In the genomic region with DNA sequence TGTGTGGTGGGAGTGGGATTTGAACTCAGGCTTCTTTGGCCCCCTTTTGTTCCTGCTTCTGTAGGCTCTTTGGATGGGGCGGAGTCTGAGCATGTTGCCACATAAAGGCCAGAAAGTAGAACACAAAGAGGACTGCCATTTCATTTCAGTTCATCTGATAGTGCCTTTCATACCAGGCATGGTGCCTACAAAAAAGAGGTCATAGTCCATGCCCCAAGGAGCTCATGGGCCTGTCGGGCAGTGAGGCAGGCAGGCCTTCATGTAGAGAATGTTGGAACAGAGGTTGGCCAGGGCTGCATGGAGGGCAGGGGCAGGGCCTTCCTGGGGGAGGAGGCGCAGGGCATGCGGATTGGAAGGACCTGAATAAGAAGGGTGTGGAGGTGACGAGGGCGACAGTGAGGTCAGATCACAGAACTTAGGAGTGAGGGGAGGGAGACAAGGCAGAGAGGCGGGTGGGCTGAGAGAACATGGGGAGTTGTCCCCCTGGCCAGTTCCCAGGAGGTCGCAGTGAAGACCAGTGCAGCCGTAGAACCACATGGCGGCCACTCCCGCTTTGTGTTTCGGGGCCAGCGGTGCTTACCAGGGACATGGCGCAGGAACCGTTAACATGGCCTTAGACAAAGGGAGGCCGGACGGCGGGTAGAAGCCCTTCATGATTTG, we compare ENCODE assay signal across 17 cellular contexts.
"Had no signal": no experiment of that assay in that cellular context is flagged by ENCODE, and none has a peak within 500 bp of the region (broad histone marks: within the 10 kb centered on the region; RNA-seq: fewer than 3 reads in every experiment).

No MANE protein-coding gene starts in this region.

- H3K9me3 ChIP-seq: lower lobe of right lung, right atrium auricular region, thoracic aorta had no signal

- H3K4me1 Mint-ChIP-seq: activated CD4-positive, alpha-beta T cell treated with anti-CD3 and anti-CD28 coated beads, Interleukin-2, amount 10 ng/mL, durations not matched to agents 24 days and 14 days; mesothelial cell of epicardium; stimulated activated naive CD8-positive, alpha-beta T cell treated with anti-CD3 and anti-CD28 coated beads, Interleukin-15, amount 100 ng/mL, for 72 hours had no signal

- H3K27me3 Mint-ChIP-seq: stimulated activated naive CD8-positive, alpha-beta T cell treated with anti-CD3 and anti-CD28 coated beads, Interleukin-15, amount 100 ng/mL, for 72 hours had no signal

- H3K27ac ChIP-seq: brain microvascular endothelial cell, lower lobe of right lung, right atrium auricular region, skin epidermis, thoracic aorta had no signal

- DNase-seq: activated CD4-positive, alpha-beta T cell treated with anti-CD3 and anti-CD28 coated beads, Interleukin-2, amount 10 ng/mL, durations not matched to agents 24 days and 14 days; activated CD4-positive, CD25-positive, alpha-beta regulatory T cell; activated CD8-positive, alpha-beta memory T cell treated with anti-CD3 and anti-CD28 coated beads, Interleukin-2, amount 50 U/mL, for 48 hours; activated CD8-positive, alpha-beta T cell treated with anti-CD3 and anti-CD28 coated beads, Interleukin-2, amount 10 ng/mL, durations not matched to agents 7 days and 5 days; activated gamma-delta T cell treated with Interleukin-2 at 50 U/mL for 16 hours; activated naive CD8-positive, alpha-beta T cell treated with anti-CD3 and anti-CD28 coated beads, Interleukin-2, amount 10 ng/mL, durations not matched to agents 7 days and 5 days; activated T-cell treated with anti-CD3 and anti-CD28 coated beads, Interleukin-2, amount 50 U/mL, for 72 hours; brain microvascular endothelial cell; cerebellar nuclear complex; effector CD8-positive, alpha-beta T cell; head of caudate nucleus; lower lobe of right lung; stimulated activated naive CD8-positive, alpha-beta T cell treated with anti-CD3 and anti-CD28 coated beads, Interleukin-15, amount 100 ng/mL, for 72 hours had no signal

- ATAC-seq: activated CD8-positive, alpha-beta T cell treated with anti-CD3 and anti-CD28 coated beads, Interleukin-2, amount 10 ng/mL, durations not matched to agents 7 days and 5 days; activated T-cell treated with anti-CD3 and anti-CD28 coated beads, Interleukin-2, amount 50 U/mL, for 72 hours; lower lobe of right lung; stimulated activated naive CD8-positive, alpha-beta T cell treated with anti-CD3 and anti-CD28 coated beads, Interleukin-15, amount 100 ng/mL, for 72 hours had no signal

- H3K9me3 Mint-ChIP-seq: activated CD4-positive, alpha-beta T cell treated with anti-CD3 and anti-CD28 coated beads, Interleukin-2, amount 10 ng/mL, durations not matched to agents 24 days and 14 days; activated naive CD8-positive, alpha-beta T cell treated with anti-CD3 and anti-CD28 coated beads, Interleukin-2, amount 10 ng/mL, durations not matched to agents 7 days and 5 days; activated T-cell treated with anti-CD3 and anti-CD28 coated beads, Interleukin-2, amount 50 U/mL, for 72 hours; mesothelial cell of epicardium; stimulated activated naive CD8-positive, alpha-beta T cell treated with anti-CD3 and anti-CD28 coated beads, Interleukin-15, amount 100 ng/mL, for 72 hours had no signal

- H3K4me3 ChIP-seq: lower lobe of right lung, right atrium auricular region, skin epidermis, thoracic aorta had no signal

- H3K36me3 Mint-ChIP-seq: activated naive CD8-positive, alpha-beta T cell treated with anti-CD3 and anti-CD28 coated beads, Interleukin-2, amount 10 ng/mL, durations not matched to agents 7 days and 5 days had no signal

- H3K27me3 ChIP-seq: brain microvascular endothelial cell, right atrium auricular region had no signal

- H3K27ac Mint-ChIP-seq: activated CD4-positive, alpha-beta T cell treated with anti-CD3 and anti-CD28 coated beads, Interleukin-2, amount 10 ng/mL, durations not matched to agents 24 days and 14 days; activated CD8-positive, alpha-beta T cell treated with anti-CD3 and anti-CD28 coated beads, Interleukin-2, amount 10 ng/mL, durations not matched to agents 7 days and 5 days; activated naive CD8-positive, alpha-beta T cell treated with anti-CD3 and anti-CD28 coated beads, Interleukin-2, amount 10 ng/mL, durations not matched to agents 7 days and 5 days; activated T-cell treated with anti-CD3 and anti-CD28 coated beads, Interleukin-2, amount 50 U/mL, for 72 hours; mesothelial cell of epicardium; stimulated activated naive CD8-positive, alpha-beta T cell treated with anti-CD3 and anti-CD28 coated beads, Interleukin-15, amount 100 ng/mL, for 72 hours had no signal

- H3K4me3 Mint-ChIP-seq: activated CD4-positive, alpha-beta T cell treated with anti-CD3 and anti-CD28 coated beads, Interleukin-2, amount 10 ng/mL, durations not matched to agents 24 days and 14 days; activated CD8-positive, alpha-beta T cell treated with anti-CD3 and anti-CD28 coated beads, Interleukin-2, amount 10 ng/mL, durations not matched to agents 7 days and 5 days; activated naive CD8-positive, alpha-beta T cell treated with anti-CD3 and anti-CD28 coated beads, Interleukin-2, amount 10 ng/mL, durations not matched to agents 7 days and 5 days; activated T-cell treated with anti-CD3 and anti-CD28 coated beads, Interleukin-2, amount 50 U/mL, for 72 hours; mesothelial cell of epicardium; stimulated activated naive CD8-positive, alpha-beta T cell treated with anti-CD3 and anti-CD28 coated beads, Interleukin-15, amount 100 ng/mL, for 72 hours had no signal
